ENCODE assay signal across 8 cellular contexts in the genomic region with DNA sequence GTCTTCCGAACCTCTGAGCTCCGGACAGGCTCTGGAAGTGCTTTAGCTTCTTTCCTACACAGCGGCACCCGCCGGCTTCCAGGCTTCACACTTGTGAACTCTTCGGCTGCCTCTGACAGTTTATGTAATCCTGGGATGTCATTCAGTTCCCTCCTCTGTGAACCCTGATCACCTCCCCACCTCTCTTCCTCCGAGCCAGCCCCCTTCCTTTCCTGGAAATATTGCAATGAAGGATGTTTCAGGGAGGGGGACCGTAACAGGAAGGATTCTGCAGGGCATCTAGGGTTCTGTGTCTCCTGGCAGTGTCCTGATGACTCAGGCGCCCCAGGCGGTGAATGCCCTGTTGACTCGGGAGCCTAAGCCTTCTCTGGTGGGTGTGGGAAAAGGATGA. TPM values are rescaled to one million over a fixed set of nuclear protein-coding genes. Genes with fewer than 3 reads are reported as not detected.
A peak's percentile ranks its signal among the peaks of the same experiment; 100 is the strongest.
DNase-seq lines count a peak whose midpoint lies in the region; ATAC-seq and TF ChIP-seq lines count a peak whose summit lies in the region.

A gene (minus strand): TSS at position 95 of the 391 bp plus-strand sequence. CDS start 104 bp downstream, outside the sequence.

- H3K9me3 ChIP-seq in RWPE2 (ENCODE audit: severe bottlenecking): peaks cover 7% of the 10 kb centered on the region
- no peaks in the 10 kb centered on the region for H3K9me3 ChIP-seq in muscle layer of colon (ENCODE audit: low read length)

- peak within 1 kb of the TSS; percentile 60 for H3K9ac ChIP-seq in muscle layer of colon (ENCODE audit: low read length)

- H3K4me1 Mint-ChIP-seq in endothelial cell (ENCODE audit: unreplicated experiment): peaks cover under 1% of the 10 kb centered on the region

- no peaks in the 10 kb centered on the region for H3K36me3 ChIP-seq in RWPE2 (ENCODE audit: low read depth)
- no peaks in the 10 kb centered on the region for H3K36me3 ChIP-seq in muscle layer of colon (ENCODE audit: insufficient read depth, low read length)

- H3K9me3 Mint-ChIP-seq in endothelial cell (ENCODE audit: unreplicated experiment): peaks cover 11% of the 10 kb centered on the region

- H3K4me3 ChIP-seq in RWPE2 (ENCODE audit: severe bottlenecking) (no peak within 1 kb of the TSS), muscle layer of colon (ENCODE audit: low read depth in 1 of 2, low read length in 2 of 2) (peak within 1 kb of the TSS; percentile 78 to 87)

- TF ChIP-seq CTCF in RWPE2 (IDR thresholded peaks at IDR 0.05; ENCODE audit: poor library complexity, severe bottlenecking) (no peak), endothelial cell (IDR thresholded peaks at IDR 0.05; ENCODE audit: unreplicated experiment) (no peak)

- H3K4me3 Mint-ChIP-seq in endothelial cell (ENCODE audit: unreplicated experiment): no peak within 1 kb of the TSS

- peaks cover 12% of the 10 kb centered on the region for H3K36me3 Mint-ChIP-seq in endothelial cell (ENCODE audit: low read depth, unreplicated experiment)

- peak within 1 kb of the TSS; percentile 52 for H3K27ac Mint-ChIP-seq in endothelial cell (ENCODE audit: unreplicated experiment)

- H3K4me1 ChIP-seq in RWPE2 (ENCODE audit: insufficient read depth, poor library complexity, severe bottlenecking) (no peaks in the 10 kb centered on the region), muscle layer of colon (ENCODE audit: insufficient read depth, low read length) (peaks cover 15% of the 10 kb centered on the region)

- ATAC-seq in GM19455 (IDR thresholded peaks at IDR 0.05; ENCODE audit: unreplicated experiment) (peak; percentile 31), RWPE2 (ENCODE audit: low read depth) (peak; percentile 87), HG03135 (IDR thresholded peaks at IDR 0.05; ENCODE audit: unreplicated experiment) (no peak)

- H3K27me3 ChIP-seq in RWPE2 (ENCODE audit: insufficient read depth, poor library complexity, severe bottlenecking) (no peaks in the 10 kb centered on the region), muscle layer of colon (ENCODE audit: control insufficient read depth in 1 of 2, insufficient read depth in 2 of 2, low read length in 2 of 2) (no peaks in the 10 kb centered on the region)

- DNase-seq in AG20443 (ENCODE audit: low spot score): peak; percentile 67
- peak; percentile 81 for DNase-seq in RWPE2 (ENCODE audit: low spot score)
- no peak for DNase-seq in endothelial cell (ENCODE audit: low spot score)
- DNase-seq in NCI-H1105 (lab: John Stamatoyannopoulos, UW): no peak
- no peak for DNase-seq in activated gamma-delta T cell treated with Interleukin-2 at 50 U/mL for 16 hours

- peaks cover 4% of the 10 kb centered on the region for H3K27me3 Mint-ChIP-seq in endothelial cell (ENCODE audit: unreplicated experiment)

- H3K27ac ChIP-seq in RWPE2 (ENCODE audit: poor library complexity, severe bottlenecking) (no peak within 1 kb of the TSS), muscle layer of colon (ENCODE audit: low read depth, low read length) (peak within 1 kb of the TSS; percentile 50)

RNA-seq across cellular contexts. Expression of the gene that starts here (rescaled TPM):
- total RNA-seq in endothelial cell (ENCODE audit: unreplicated experiment): not detected

Comparison
In these comparisons a context has a peak if more than half of its experiments do, and no peak if none do; other contexts are left out.
1. DNase-seq: peak in AG20443 (single experiment) and RWPE2 (single experiment); none in endothelial cell (single experiment), NCI-H1105 (single experiment) and activated gamma-delta T cell treated with Interleukin-2 at 50 U/mL for 16 hours (single experiment).